In the genomic region with DNA sequence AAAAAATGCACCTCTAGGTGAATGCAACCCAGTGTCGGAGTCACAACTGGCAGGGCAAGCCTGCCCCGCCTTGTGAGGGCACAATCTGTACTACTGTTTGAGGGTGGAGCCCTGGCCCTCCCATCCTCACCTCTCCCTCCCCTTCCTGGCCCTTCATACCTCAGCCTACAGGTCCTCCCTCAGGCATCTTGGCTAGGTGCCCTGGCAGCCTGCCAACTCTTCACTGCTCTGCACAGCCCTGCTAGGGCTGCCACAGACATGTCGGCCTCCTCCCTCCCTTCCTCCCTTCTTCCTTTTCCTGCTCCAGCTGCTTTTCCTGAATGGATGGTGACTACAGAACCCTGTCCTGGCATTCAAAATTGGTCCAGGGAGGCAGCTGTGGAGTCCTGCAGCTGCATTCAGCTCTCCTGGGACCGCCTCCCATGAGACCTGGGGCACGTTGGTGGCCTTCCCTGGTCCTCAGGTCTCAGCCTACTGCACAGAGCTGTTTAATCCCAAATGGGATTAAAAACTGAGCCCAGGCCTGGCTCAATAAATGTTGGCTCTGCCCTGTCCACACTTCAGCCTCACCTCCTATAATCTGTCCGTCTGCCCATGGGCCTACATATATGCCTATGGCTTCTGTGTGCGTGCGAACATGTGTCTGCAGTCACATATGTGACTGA, we compare ENCODE assay signal across 8 cellular contexts. TPM values are rescaled to one million over a fixed set of nuclear protein-coding genes. Genes with fewer than 3 reads are reported as not detected.
DNase-seq lines count a peak whose midpoint lies in the region; ATAC-seq, FAIRE-seq and TF ChIP-seq lines count a peak whose summit lies in the region.

No MANE protein-coding gene starts in this region.

- H3K4me3 ChIP-seq in cardiac fibroblast (replicated peaks in 1 of 2; ENCODE audit: low read depth in 2 of 2, low read length in 2 of 2): no peak overlapping the region
- H3K4me3 ChIP-seq in esophagus muscularis mucosa: no peak overlapping the region

- peaks cover 0 to 95% (median 18%) of the 10 kb centered on the region in 4 donors for H3K27me3 ChIP-seq in esophagus muscularis mucosa

- whole genome bisulfite sequencing in esophagus muscularis mucosa: 61% methylated on average over 8 of the region's 8 CpGs

- DNase-seq in H54 (ENCODE audit: insufficient read length, low spot score) (peak; percentile 70), NCI-H2196 (lab: John Stamatoyannopoulos, UW; ENCODE audit: unreplicated experiment) (peak; percentile 98), cardiac fibroblast (ENCODE audit: low read depth in 2 of 2) (peak; percentile 34 to 55), occipital lobe (lab: John Stamatoyannopoulos, UW) (peak; percentile 10), esophagus muscularis mucosa (ENCODE audit: extremely low spot score) (no peak), dedifferentiated amniotic fluid mesenchymal stem cell (ENCODE audit: extremely low spot score) (no peak)

- H3K4me3 Mint-ChIP-seq in stimulated activated memory B cell treated with anti-CD40 and anti-IgM and Interleukin-4, amounts not matched to agents 10 μg/mL and 1 μg/mL and 100 μg/mL, for 72 hours: no peak overlapping the region

- peaks cover 57% of the 10 kb centered on the region for H3K27me3 Mint-ChIP-seq in stimulated activated memory B cell treated with anti-CD40 and anti-IgM and Interleukin-4, amounts not matched to agents 10 μg/mL and 1 μg/mL and 100 μg/mL, for 72 hours

- no peak overlapping the region for H3K27ac ChIP-seq in esophagus muscularis mucosa (replicated peaks in 1 of 4)

- no peak for TF ChIP-seq CTCF in cardiac fibroblast (IDR thresholded peaks at IDR 0.05; ENCODE audit: low read depth, low read length)
- TF ChIP-seq CTCF in esophagus muscularis mucosa (IDR thresholded peaks at IDR 0.05): no peak

- no peak for FAIRE-seq in H54 (lab: Jason Lieb, UNC)

- no peak for ATAC-seq in HG02938 (IDR thresholded peaks at IDR 0.05; ENCODE audit: unreplicated experiment)
- no peak for ATAC-seq in stimulated activated memory B cell treated with anti-CD40 and anti-IgM and Interleukin-4, amounts not matched to agents 10 μg/mL and 1 μg/mL and 100 μg/mL, for 72 hours

- intact Hi-C loops in esophagus muscularis mucosa (cut with DNase I): no loop called here

- no peaks in the 10 kb centered on the region for H3K36me3 Mint-ChIP-seq in stimulated activated memory B cell treated with anti-CD40 and anti-IgM and Interleukin-4, amounts not matched to agents 10 μg/mL and 1 μg/mL and 100 μg/mL, for 72 hours

- TF ChIP-seq POLR2A in H54 (IDR thresholded peaks at IDR 0.05; ENCODE audit: low read depth, low read length): no peak
- TF ChIP-seq POLR2A in esophagus muscularis mucosa (IDR thresholded peaks at IDR 0.05; ENCODE audit: low read depth): no peak

- H3K36me3 ChIP-seq in esophagus muscularis mucosa: no peaks in the 10 kb centered on the region

- no peak for TF ChIP-seq EP300 in esophagus muscularis mucosa (IDR thresholded peaks at IDR 0.05)

- no peaks in the 10 kb centered on the region for H3K9me3 ChIP-seq in esophagus muscularis mucosa

- no peaks in the 10 kb centered on the region for H3K9me3 Mint-ChIP-seq in stimulated activated memory B cell treated with anti-CD40 and anti-IgM and Interleukin-4, amounts not matched to agents 10 μg/mL and 1 μg/mL and 100 μg/mL, for 72 hours

- no peaks in the 10 kb centered on the region for H3K4me1 Mint-ChIP-seq in stimulated activated memory B cell treated with anti-CD40 and anti-IgM and Interleukin-4, amounts not matched to agents 10 μg/mL and 1 μg/mL and 100 μg/mL, for 72 hours

- no peak overlapping the region for H3K27ac Mint-ChIP-seq in stimulated activated memory B cell treated with anti-CD40 and anti-IgM and Interleukin-4, amounts not matched to agents 10 μg/mL and 1 μg/mL and 100 μg/mL, for 72 hours

- H3K4me1 ChIP-seq in esophagus muscularis mucosa: peaks cover 0 to 10% (median 0%) of the 10 kb centered on the region in 4 donors

RNA-seq across cellular contexts. Expression of a gene that starts 52.7 kb away (rescaled TPM):
- 0.31 TPM for total RNA-seq in occipital lobe
- total RNA-seq in esophagus muscularis mucosa: under 1 TPM in 3 of 4 donors, not detected in 1; 0.17 to 0.69 (median 0.42) TPM

Comparison
In these comparisons a context has a peak if more than half of its experiments do, and no peak if none do; other contexts are left out.
1. DNase-seq: peak in H54 (single experiment), NCI-H2196 (single experiment), cardiac fibroblast (2 of 2) and occipital lobe (single experiment); none in esophagus muscularis mucosa (single experiment) and dedifferentiated amniotic fluid mesenchymal stem cell (single experiment).